In genomic region chr6:17490724-17491123, GRCh38 we compare ENCODE assay signal across 15 cellular contexts.
DNase-seq lines count a peak whose midpoint lies in the region; FAIRE-seq and TF ChIP-seq lines count a peak whose summit lies in the region.
"Had no signal": no experiment of that assay in that cellular context is flagged by ENCODE, and none has a peak within 500 bp of the region (broad histone marks: within the 10 kb centered on the region; RNA-seq: fewer than 3 reads in every experiment).

No MANE protein-coding gene starts in this region.

- POLR2A ChIA-PET in GM10248 (lab: Yijun Ruan, JAX): no interaction called here

- CTCF ChIA-PET in GM10248 (lab: Yijun Ruan, JAX): interaction anchor here (1.8 kb wide), 1 partner anchor 12 kb away, joined by 4 read pairs; no protein-coding TSS in a partner anchor

- TF ChIP-seq POLR2A in H54 (IDR thresholded peaks at IDR 0.05; ENCODE audit: low read depth, low read length): no peak

- TF ChIP-seq CTCF in 22Rv1 (IDR thresholded peaks at IDR 0.05) (no peak), GM10248 (IDR thresholded peaks at IDR 0.05; ENCODE audit: control extremely low read depth, extremely low read depth, low read depth, missing control alignments) (no peak)

- FAIRE-seq in H54 (lab: Jason Lieb, UNC): no peak
- FAIRE-seq: H1 had no signal

- peak overlapping the region; percentile 55 for H3K27ac ChIP-seq in 22Rv1
- H3K27ac ChIP-seq: ovary, SJSA1 had no signal

- DNase-seq in H54 (ENCODE audit: insufficient read length, low spot score) (peak; percentile 10), NCI-H69 (lab: John Stamatoyannopoulos, UW) (peak; percentile 97), myocyte (ENCODE audit: low read depth) (peak; percentile 69), pons (ENCODE audit: low spot score) (no peak), GM10248 (ENCODE audit: extremely low spot score) (no peak), amniotic stem cell (lab: John Stamatoyannopoulos, UW) (no peak)
- no peak for DNase-seq in stimulated activated naive CD4-positive, alpha-beta T cell treated with Interleukin-2 at 50 U/mL for 16 hours (lab: John Stamatoyannopoulos, UW)
- DNase-seq: activated naive CD4-positive, alpha-beta T cell treated with anti-CD3 and anti-CD28 coated beads, Interleukin-2, amount 10 ng/mL, durations not matched to agents 7 days and 5 days; EL; NCI-H1417 treated with DMSO at 0.1 percent for 48 hours; ovary; stimulated activated CD4-positive, alpha-beta T cell treated with anti-CD3 and anti-CD28 coated beads, Interleukin-2, amount 100 ng/mL, for 24 hours had no signal

Comparison
In these comparisons a context has a peak if more than half of its experiments do, and no peak if none do; other contexts are left out.
1. DNase-seq: peak in H54 (single experiment), NCI-H69 (single experiment) and myocyte (single experiment); none in pons (single experiment), GM10248 (single experiment), stimulated activated naive CD4-positive, alpha-beta T cell treated with Interleukin-2 at 50 U/mL for 16 hours (single experiment) and amniotic stem cell (single experiment).